ENCODE assay signal across 2 cellular contexts in the genomic region with DNA sequence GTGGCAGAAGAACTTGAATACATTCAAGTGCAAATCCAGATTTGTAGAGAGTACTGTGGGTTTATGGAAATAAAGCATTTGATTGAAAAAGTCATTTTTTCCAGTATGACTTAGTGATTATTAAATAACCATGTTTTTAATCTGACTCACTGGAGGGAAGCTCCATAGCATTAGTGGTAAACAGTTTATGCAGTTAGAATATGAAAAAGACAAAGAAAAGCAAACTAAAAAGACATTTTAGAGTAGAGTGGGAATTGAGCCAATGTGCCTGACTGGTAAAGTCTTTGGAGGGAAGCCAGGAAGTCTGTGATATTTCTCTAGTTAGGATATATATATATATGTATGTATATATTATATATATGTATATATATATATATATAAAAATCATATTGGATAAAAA.
TF ChIP-seq lines count a peak whose summit lies in the region.

No MANE protein-coding gene starts in this region.

TF ChIP-seq in endothelial cell of umbilical vein, 7 proteins besides CTCF, POLR2A, EP300 and RAD21 (continued from another document):
- TF ChIP-seq EZH2 (IDR thresholded peaks at IDR 0.05; ENCODE audit: borderline replicate concordance, low read depth, low read length, severe bottlenecking), result no peak
- no peak for TF ChIP-seq POLR2AphosphoS5 (IDR thresholded peaks at IDR 0.05; ENCODE audit: insufficient read depth, low read depth, low read length)
- TF ChIP-seq, protein P1, sequence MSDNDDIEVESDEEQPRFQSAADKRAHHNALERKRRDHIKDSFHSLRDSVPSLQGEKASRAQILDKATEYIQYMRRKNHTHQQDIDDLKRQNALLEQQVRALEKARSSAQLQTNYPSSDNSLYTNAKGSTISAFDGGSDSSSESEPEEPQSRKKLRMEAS (IDR thresholded peaks at IDR 0.05; ENCODE audit: insufficient read depth, insufficient read length), result no peak
- TF ChIP-seq MYC (IDR thresholded peaks at IDR 0.05; ENCODE audit: low read depth, low read length), result no peak
- TF ChIP-seq GATA2 (IDR thresholded peaks at IDR 0.05; ENCODE audit: insufficient read depth, insufficient read length, low read depth, low read length), result no peak
- TF ChIP-seq FOS (IDR thresholded peaks at IDR 0.05; ENCODE audit: borderline replicate concordance, insufficient read depth, low read length), result no peak

TF ChIP-seq in GM23338, 12 proteins besides CTCF, POLR2A, EP300 and RAD21 (continued from another document):
- TF ChIP-seq, protein P2, sequence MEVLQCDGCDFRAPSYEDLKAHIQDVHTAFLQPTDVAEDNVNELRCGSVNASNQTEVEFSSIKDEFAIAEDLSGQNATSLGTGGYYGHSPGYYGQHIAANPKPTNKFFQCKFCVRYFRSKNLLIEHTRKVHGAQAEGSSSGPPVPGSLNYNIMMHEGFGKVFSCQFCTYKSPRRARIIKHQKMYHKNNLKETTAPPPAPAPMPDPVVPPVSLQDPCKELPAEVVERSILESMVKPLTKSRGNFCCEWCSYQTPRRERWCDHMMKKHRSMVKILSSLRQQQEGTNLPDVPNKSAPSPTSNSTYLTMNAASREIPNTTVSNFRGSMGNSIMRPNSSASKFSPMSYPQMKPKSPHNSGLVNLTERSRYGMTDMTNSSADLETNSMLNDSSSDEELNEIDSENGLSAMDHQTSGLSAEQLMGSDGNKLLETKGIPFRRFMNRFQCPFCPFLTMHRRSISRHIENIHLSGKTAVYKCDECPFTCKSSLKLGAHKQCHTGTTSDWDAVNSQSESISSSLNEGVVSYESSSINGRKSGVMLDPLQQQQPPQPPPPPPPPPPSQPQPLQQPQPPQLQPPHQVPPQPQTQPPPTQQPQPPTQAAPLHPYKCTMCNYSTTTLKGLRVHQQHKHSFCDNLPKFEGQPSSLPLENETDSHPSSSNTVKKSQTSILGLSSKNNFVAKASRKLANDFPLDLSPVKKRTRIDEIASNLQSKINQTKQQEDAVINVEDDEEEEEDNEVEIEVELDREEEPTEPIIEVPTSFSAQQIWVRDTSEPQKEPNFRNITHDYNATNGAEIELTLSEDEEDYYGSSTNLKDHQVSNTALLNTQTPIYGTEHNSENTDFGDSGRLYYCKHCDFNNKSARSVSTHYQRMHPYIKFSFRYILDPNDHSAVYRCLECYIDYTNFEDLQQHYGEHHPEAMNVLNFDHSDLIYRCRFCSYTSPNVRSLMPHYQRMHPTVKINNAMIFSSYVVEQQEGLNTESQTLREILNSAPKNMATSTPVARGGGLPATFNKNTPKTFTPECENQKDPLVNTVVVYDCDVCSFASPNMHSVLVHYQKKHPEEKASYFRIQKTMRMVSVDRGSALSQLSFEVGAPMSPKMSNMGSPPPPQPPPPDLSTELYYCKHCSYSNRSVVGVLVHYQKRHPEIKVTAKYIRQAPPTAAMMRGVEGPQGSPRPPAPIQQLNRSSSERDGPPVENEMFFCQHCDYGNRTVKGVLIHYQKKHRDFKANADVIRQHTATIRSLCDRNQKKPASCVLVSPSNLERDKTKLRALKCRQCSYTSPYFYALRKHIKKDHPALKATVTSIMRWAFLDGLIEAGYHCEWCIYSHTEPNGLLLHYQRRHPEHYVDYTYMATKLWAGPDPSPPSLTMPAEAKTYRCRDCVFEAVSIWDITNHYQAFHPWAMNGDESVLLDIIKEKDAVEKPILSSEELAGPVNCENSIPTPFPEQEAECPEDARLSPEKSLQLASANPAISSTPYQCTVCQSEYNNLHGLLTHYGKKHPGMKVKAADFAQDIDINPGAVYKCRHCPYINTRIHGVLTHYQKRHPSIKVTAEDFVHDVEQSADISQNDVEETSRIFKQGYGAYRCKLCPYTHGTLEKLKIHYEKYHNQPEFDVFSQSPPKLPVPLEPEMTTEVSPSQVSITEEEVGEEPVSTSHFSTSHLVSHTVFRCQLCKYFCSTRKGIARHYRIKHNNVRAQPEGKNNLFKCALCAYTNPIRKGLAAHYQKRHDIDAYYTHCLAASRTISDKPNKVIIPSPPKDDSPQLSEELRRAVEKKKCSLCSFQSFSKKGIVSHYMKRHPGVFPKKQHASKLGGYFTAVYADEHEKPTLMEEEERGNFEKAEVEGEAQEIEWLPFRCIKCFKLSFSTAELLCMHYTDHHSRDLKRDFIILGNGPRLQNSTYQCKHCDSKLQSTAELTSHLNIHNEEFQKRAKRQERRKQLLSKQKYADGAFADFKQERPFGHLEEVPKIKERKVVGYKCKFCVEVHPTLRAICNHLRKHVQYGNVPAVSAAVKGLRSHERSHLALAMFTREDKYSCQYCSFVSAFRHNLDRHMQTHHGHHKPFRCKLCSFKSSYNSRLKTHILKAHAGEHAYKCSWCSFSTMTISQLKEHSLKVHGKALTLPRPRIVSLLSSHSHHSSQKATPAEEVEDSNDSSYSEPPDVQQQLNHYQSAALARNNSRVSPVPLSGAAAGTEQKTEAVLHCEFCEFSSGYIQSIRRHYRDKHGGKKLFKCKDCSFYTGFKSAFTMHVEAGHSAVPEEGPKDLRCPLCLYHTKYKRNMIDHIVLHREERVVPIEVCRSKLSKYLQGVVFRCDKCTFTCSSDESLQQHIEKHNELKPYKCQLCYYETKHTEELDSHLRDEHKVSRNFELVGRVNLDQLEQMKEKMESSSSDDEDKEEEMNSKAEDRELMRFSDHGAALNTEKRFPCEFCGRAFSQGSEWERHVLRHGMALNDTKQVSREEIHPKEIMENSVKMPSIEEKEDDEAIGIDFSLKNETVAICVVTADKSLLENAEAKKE (CRISPR knock-in tag; IDR thresholded peaks at IDR 0.05), result no peak
- TF ChIP-seq, protein P3, sequence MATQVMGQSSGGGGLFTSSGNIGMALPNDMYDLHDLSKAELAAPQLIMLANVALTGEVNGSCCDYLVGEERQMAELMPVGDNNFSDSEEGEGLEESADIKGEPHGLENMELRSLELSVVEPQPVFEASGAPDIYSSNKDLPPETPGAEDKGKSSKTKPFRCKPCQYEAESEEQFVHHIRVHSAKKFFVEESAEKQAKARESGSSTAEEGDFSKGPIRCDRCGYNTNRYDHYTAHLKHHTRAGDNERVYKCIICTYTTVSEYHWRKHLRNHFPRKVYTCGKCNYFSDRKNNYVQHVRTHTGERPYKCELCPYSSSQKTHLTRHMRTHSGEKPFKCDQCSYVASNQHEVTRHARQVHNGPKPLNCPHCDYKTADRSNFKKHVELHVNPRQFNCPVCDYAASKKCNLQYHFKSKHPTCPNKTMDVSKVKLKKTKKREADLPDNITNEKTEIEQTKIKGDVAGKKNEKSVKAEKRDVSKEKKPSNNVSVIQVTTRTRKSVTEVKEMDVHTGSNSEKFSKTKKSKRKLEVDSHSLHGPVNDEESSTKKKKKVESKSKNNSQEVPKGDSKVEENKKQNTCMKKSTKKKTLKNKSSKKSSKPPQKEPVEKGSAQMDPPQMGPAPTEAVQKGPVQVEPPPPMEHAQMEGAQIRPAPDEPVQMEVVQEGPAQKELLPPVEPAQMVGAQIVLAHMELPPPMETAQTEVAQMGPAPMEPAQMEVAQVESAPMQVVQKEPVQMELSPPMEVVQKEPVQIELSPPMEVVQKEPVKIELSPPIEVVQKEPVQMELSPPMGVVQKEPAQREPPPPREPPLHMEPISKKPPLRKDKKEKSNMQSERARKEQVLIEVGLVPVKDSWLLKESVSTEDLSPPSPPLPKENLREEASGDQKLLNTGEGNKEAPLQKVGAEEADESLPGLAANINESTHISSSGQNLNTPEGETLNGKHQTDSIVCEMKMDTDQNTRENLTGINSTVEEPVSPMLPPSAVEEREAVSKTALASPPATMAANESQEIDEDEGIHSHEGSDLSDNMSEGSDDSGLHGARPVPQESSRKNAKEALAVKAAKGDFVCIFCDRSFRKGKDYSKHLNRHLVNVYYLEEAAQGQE (IDR thresholded peaks at IDR 0.05; ENCODE audit: unreplicated experiment), result no peak
- TF ChIP-seq STAT1 (IDR thresholded peaks at IDR 0.05; ENCODE audit: unreplicated experiment) (no peak), ZNF331 (CRISPR knock-in tag; IDR thresholded peaks at IDR 0.05; ENCODE audit: low read depth) (no peak), CREB1 (CRISPR knock-in tag; IDR thresholded peaks at IDR 0.05; ENCODE audit: low read depth) (no peak), POLR2AphosphoS5 (IDR thresholded peaks at IDR 0.05; ENCODE audit: low read depth) (no peak), ZNF114 (CRISPR knock-in tag; IDR thresholded peaks at IDR 0.05) (no peak), EZH2 (IDR thresholded peaks at IDR 0.05; ENCODE audit: low read depth, unreplicated experiment) (no peak), EZH2phosphoT487 (IDR thresholded peaks at IDR 0.05; ENCODE audit: unreplicated experiment) (no peak)
- TF ChIP-seq, protein P4, sequence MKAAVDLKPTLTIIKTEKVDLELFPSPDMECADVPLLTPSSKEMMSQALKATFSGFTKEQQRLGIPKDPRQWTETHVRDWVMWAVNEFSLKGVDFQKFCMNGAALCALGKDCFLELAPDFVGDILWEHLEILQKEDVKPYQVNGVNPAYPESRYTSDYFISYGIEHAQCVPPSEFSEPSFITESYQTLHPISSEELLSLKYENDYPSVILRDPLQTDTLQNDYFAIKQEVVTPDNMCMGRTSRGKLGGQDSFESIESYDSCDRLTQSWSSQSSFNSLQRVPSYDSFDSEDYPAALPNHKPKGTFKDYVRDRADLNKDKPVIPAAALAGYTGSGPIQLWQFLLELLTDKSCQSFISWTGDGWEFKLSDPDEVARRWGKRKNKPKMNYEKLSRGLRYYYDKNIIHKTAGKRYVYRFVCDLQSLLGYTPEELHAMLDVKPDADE (IDR thresholded peaks at IDR 0.05), result no peak
